8 cellular contexts compared by ENCODE assay signal in the genomic region with DNA sequence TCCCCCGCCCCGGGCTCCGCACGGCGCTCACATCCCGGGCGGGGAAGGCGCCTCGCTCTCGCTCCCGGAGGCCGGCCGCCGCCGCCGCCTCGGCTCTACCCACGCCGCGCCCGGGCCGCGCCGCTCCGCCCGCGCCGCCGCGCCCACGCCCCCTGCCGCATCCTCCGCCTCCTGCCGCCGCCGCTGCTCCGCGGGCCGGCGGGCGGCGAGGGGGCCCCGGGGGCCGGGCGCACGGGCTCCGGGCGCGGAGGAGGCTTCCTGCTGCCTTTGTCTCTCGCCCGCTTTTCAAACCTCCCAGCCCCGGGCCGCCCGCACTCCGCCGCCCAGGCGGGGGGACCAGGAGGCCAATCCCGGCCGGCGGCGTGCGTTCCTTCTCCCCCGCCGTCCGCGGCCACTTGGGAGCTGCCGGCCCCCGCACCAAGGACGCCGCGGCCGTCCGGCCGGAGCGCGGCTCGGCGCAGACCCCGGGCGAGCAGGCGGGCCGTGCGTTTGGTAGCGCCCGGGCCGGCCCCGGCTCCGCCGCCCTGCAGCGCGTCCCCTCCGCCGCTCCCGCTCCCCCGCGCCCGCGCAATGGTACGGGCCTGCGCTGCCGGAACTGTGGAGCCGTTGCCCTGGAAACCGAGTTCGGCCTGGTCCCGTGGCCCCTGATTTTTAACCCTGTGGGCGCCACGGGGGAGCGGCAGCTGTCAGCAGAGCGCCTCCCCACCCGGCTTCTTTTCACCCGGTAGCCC. TPM values are rescaled to one million over a fixed set of nuclear protein-coding genes. Genes with fewer than 3 reads are reported as not detected.
A peak's percentile ranks its signal among the peaks of the same experiment; 100 is the strongest.
DNase-seq lines count a peak whose midpoint lies in the region; ATAC-seq and TF ChIP-seq lines count a peak whose summit lies in the region.

A gene with protein sequence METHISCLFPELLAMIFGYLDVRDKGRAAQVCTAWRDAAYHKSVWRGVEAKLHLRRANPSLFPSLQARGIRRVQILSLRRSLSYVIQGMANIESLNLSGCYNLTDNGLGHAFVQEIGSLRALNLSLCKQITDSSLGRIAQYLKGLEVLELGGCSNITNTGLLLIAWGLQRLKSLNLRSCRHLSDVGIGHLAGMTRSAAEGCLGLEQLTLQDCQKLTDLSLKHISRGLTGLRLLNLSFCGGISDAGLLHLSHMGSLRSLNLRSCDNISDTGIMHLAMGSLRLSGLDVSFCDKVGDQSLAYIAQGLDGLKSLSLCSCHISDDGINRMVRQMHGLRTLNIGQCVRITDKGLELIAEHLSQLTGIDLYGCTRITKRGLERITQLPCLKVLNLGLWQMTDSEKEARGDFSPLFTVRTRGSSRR (minus strand): TSS at position 287 of the 731 bp plus-strand sequence. CDS start 515 bp downstream, outside the sequence.

- H3K4me3 ChIP-seq in CD8-positive, alpha-beta T cell (ENCODE audit: low read depth, low read length) = peak within 1 kb of the TSS; percentile 83

- peak; percentile 59 for ATAC-seq in CD8-positive, alpha-beta T cell
- peak; percentile 32 for ATAC-seq in GM19468 (IDR thresholded peaks at IDR 0.05; ENCODE audit: extremely low read depth, unreplicated experiment)

- H3K4me1 Mint-ChIP-seq in CD8-positive, alpha-beta T cell (ENCODE audit: low read depth) = peaks cover 53% of the 10 kb centered on the region
- H3K4me1 Mint-ChIP-seq in endothelial cell (ENCODE audit: unreplicated experiment) = peaks cover 45% of the 10 kb centered on the region

- H3K9me3 Mint-ChIP-seq in CD8-positive, alpha-beta T cell = no peaks in the 10 kb centered on the region
- H3K9me3 Mint-ChIP-seq in endothelial cell (ENCODE audit: unreplicated experiment) = no peaks in the 10 kb centered on the region

- peak within 1 kb of the TSS; percentile 92 for H3K27ac Mint-ChIP-seq in CD8-positive, alpha-beta T cell
- H3K27ac Mint-ChIP-seq in endothelial cell (ENCODE audit: unreplicated experiment) = peak within 1 kb of the TSS; percentile 96

- H3K4me1 ChIP-seq in CD8-positive, alpha-beta T cell (ENCODE audit: insufficient read depth, low read length) = peaks cover 37% of the 10 kb centered on the region

- H3K4me3 Mint-ChIP-seq in CD8-positive, alpha-beta T cell = peak within 1 kb of the TSS; percentile 92
- H3K4me3 Mint-ChIP-seq in endothelial cell (ENCODE audit: unreplicated experiment) = peak within 1 kb of the TSS; percentile 95

- H3K27ac ChIP-seq in CD8-positive, alpha-beta T cell (ENCODE audit: low read depth, low read length) = peak within 1 kb of the TSS; percentile 81

- POLR2A ChIA-PET in CD8-positive, alpha-beta T cell (lab: Charles Lee) = interaction anchor here (0.8 to 2.6 kb wide), 9 partner anchors 7 to 1018 kb away, joined by 3 to 20 read pairs (median 5); a partner anchor contains a TSS

- CTCF ChIA-PET in CD8-positive, alpha-beta T cell (lab: Charles Lee) = interaction anchor here (0.6 to 4.4 kb wide), 6 partner anchors 8 to 825 kb away, joined by 3 to 35 read pairs (median 12); no protein-coding TSS in a partner anchor

- TF ChIP-seq CTCF in CD8-positive, alpha-beta T cell (IDR thresholded peaks at IDR 0.05) = no peak
- no peak for TF ChIP-seq CTCF in endothelial cell (IDR thresholded peaks at IDR 0.05; ENCODE audit: unreplicated experiment)

- H3K9me3 ChIP-seq in CD8-positive, alpha-beta T cell (ENCODE audit: low read length) = no peaks in the 10 kb centered on the region

- no peaks in the 10 kb centered on the region for H3K27me3 Mint-ChIP-seq in CD8-positive, alpha-beta T cell (ENCODE audit: low read depth)
- H3K27me3 Mint-ChIP-seq in endothelial cell (ENCODE audit: unreplicated experiment) = peaks cover 18% of the 10 kb centered on the region

- H3K27me3 ChIP-seq in CD8-positive, alpha-beta T cell (ENCODE audit: insufficient read depth, low read length) = no peaks in the 10 kb centered on the region

- H3K36me3 Mint-ChIP-seq in CD8-positive, alpha-beta T cell = peaks cover 20% of the 10 kb centered on the region
- H3K36me3 Mint-ChIP-seq in endothelial cell (ENCODE audit: low read depth, unreplicated experiment) = peaks cover 12% of the 10 kb centered on the region

- intact Hi-C loops in CD8-positive, alpha-beta T cell (cut with DNase I, micrococcal nuclease) = loop anchor here (2.0 to 10.0 kb wide), 15 partner anchors 62 to 1207 kb away; a partner anchor contains a TSS

- DNase-seq in CD8-positive, alpha-beta T cell = peak; percentile 84 to 95 (median 90)
- peak; percentile 87 for DNase-seq in HT-29 (ENCODE audit: low spot score)
- peak; percentile 80 for DNase-seq in NOMO-1 treated with DMSO at 0.1 percent for 48 hours (lab: John Stamatoyannopoulos, UW; ENCODE audit: unreplicated experiment)
- DNase-seq in activated CD8-positive, alpha-beta memory T cell treated with anti-CD3 and anti-CD28 coated beads, Interleukin-2, amount 50 U/mL, for 24 hours (ENCODE audit: extremely low read depth) = peak; percentile 76
- peak; percentile 96 for DNase-seq in endothelial cell (ENCODE audit: low spot score)
- peak; percentile 92 for DNase-seq in midbrain (lab: John Stamatoyannopoulos, UW)
- peak; percentile 81 to 85 for DNase-seq in stimulated activated CD8-positive, alpha-beta memory T cell treated with anti-CD3 and anti-CD28 coated beads, Interleukin-15, amount 100 ng/mL, for 48 hours (ENCODE audit: low read depth in 2 of 2)

- no peaks in the 10 kb centered on the region for H3K36me3 ChIP-seq in CD8-positive, alpha-beta T cell (ENCODE audit: insufficient read depth, low read length)

RNA-seq across cellular contexts. Expression of the gene that starts here (rescaled TPM):
- total RNA-seq in CD8-positive, alpha-beta T cell = 10 to 100 TPM; 28.1 to 30.5 TPM
- total RNA-seq in HT-29 (2014; rRNA removed; shearing (Covaris generic)) = 43.5 and 45.5 TPM in 2 replicates
- total RNA-seq in endothelial cell (ENCODE audit: unreplicated experiment) = 14.7 TPM

Comparison
In these comparisons a context has a peak if more than half of its experiments do, and no peak if none do; other contexts are left out.
1. Peak in every context shown above with its lines: DNase-seq, ATAC-seq, H3K4me3 ChIP-seq and H3K27ac ChIP-seq.